ENCODE assay signal across 25 cellular contexts in genomic region chr12:127430401-127430800, GRCh38.
DNase-seq lines count a peak whose midpoint lies in the region; ATAC-seq, FAIRE-seq and TF ChIP-seq lines count a peak whose summit lies in the region.
"Had no signal": no experiment of that assay in that cellular context is flagged by ENCODE, and none has a peak within 500 bp of the region (broad histone marks: within the 10 kb centered on the region; RNA-seq: fewer than 3 reads in every experiment).

No MANE protein-coding gene starts in this region.

- no peaks in the 10 kb centered on the region for H3K79me1 ChIP-seq in mesenchymal stem cell (replicated peaks; ENCODE audit: low read length, poor library complexity, severe bottlenecking)

- H3K4me1 Mint-ChIP-seq in endodermal cell, result peaks cover 10% of the 10 kb centered on the region
- no peaks in the 10 kb centered on the region for H3K4me1 Mint-ChIP-seq in stimulated activated effector memory CD8-positive, alpha-beta T cell treated with anti-CD3 and anti-CD28 coated beads, Interleukin-12 subunit alpha, Interleukin-12 subunit beta, amount 100 ng/mL, for 72 hours
- H3K4me1 Mint-ChIP-seq: CD14-positive monocyte; CD4-positive, alpha-beta memory T cell; CD4-positive, CD25-positive, alpha-beta regulatory T cell; CD8-positive, alpha-beta memory T cell had no signal

- TF ChIP-seq CTCF in endodermal cell (conservative IDR thresholded peaks at IDR 0.05), result peak; percentile 34

- no peak overlapping the region for H2BK120ac ChIP-seq in mesenchymal stem cell (ENCODE audit: low read depth, low read length)

- no peak overlapping the region for H4K8ac ChIP-seq in mesenchymal stem cell (ENCODE audit: low read length)

- no peaks in the 10 kb centered on the region for H3K36me3 Mint-ChIP-seq in endodermal cell (ENCODE audit: low read depth)
- H3K36me3 Mint-ChIP-seq in stimulated activated effector memory CD8-positive, alpha-beta T cell treated with anti-CD3 and anti-CD28 coated beads, Interleukin-12 subunit alpha, Interleukin-12 subunit beta, amount 100 ng/mL, for 72 hours, result no peaks in the 10 kb centered on the region
- H3K36me3 Mint-ChIP-seq: CD14-positive monocyte; CD4-positive, alpha-beta memory T cell; CD4-positive, CD25-positive, alpha-beta regulatory T cell; CD8-positive, alpha-beta memory T cell had no signal

- no peak overlapping the region for H2BK12ac ChIP-seq in mesenchymal stem cell (ENCODE audit: low read length in 2 of 2)

- no peaks in the 10 kb centered on the region for H3K9me3 Mint-ChIP-seq in endodermal cell
- H3K9me3 Mint-ChIP-seq in stimulated activated effector memory CD8-positive, alpha-beta T cell treated with anti-CD3 and anti-CD28 coated beads, Interleukin-12 subunit alpha, Interleukin-12 subunit beta, amount 100 ng/mL, for 72 hours, result peaks cover 2% of the 10 kb centered on the region

- H2BK5ac ChIP-seq in mesenchymal stem cell (ENCODE audit: low read depth, low read length, poor library complexity, severe bottlenecking), result no peak overlapping the region

- H3K9me3 ChIP-seq in endodermal cell (ENCODE audit: control insufficient read depth, low read length), result no peaks in the 10 kb centered on the region
- H3K9me3 ChIP-seq in mesenchymal stem cell (ENCODE audit: control insufficient read depth, low read length), result peaks cover 6% of the 10 kb centered on the region
- H3K9me3 ChIP-seq: BE2C, BLaER1 had no signal

- no peak overlapping the region for H2BK15ac ChIP-seq in mesenchymal stem cell (ENCODE audit: low read depth, poor library complexity, severe bottlenecking)

- 77 to 90% methylated on average over 3 to 9 of the region's 9 CpGs for WGBS in endodermal cell (ENCODE audit: insufficient coverage in 1 of 2, insufficient read length in 1 of 2), 2 experiments
- 84% methylated on average over 9 of the region's 9 CpGs for WGBS in mesenchymal stem cell

- no peak overlapping the region for H3K4ac ChIP-seq in mesenchymal stem cell (ENCODE audit: low read depth in 1 of 2, low read length in 2 of 2)

- no peak overlapping the region for H3K14ac ChIP-seq in mesenchymal stem cell (ENCODE audit: low read length in 2 of 2)

- H3K23ac ChIP-seq in mesenchymal stem cell (ENCODE audit: low read length in 2 of 2), result no peak overlapping the region

- H3K9ac ChIP-seq in endodermal cell (ENCODE audit: extremely low read depth, low read length, poor library complexity, severe bottlenecking) (no peak overlapping the region), mesenchymal stem cell (ENCODE audit: low read length) (no peak overlapping the region)
- H3K9ac ChIP-seq: BLaER1 had no signal

- intact Hi-C loops in head of caudate nucleus (cut with DNase I), result no loop called here

- no peak for DNase-seq in endodermal cell
- no peak for DNase-seq in mesenchymal stem cell
- DNase-seq in stimulated activated effector memory CD8-positive, alpha-beta T cell treated with anti-CD3 and anti-CD28 coated beads, Interleukin-12 subunit alpha, Interleukin-12 subunit beta, amount 100 ng/mL, for 72 hours (ENCODE audit: low spot score in 2 of 2), result no peak
- DNase-seq in GM12891 (ENCODE audit: insufficient read length, low spot score), result no peak
- DNase-seq in stimulated activated CD4-positive, alpha-beta T cell treated with anti-CD3 and anti-CD28 coated beads, Interleukin-15, amount 100 ng/mL, for 24 hours, result no peak
- no peak for DNase-seq in head of caudate nucleus
- DNase-seq: 8988T; ACHN; BE2C; C1 segment of cervical spinal cord; CD4-positive, alpha-beta memory T cell; CD4-positive, CD25-positive, alpha-beta regulatory T cell; CD8-positive, alpha-beta memory T cell; COR-L47; DMS 273 treated with DMSO at 0.1 percent for 48 hours; DMS153; DMS79; DND-41; EL; GDM1 had no signal

- H3K4me1 ChIP-seq in endodermal cell (ENCODE audit: control insufficient read depth, insufficient read depth, low read length) (no peaks in the 10 kb centered on the region), mesenchymal stem cell (ENCODE audit: control insufficient read depth, insufficient read depth, low read depth, low read length) (no peaks in the 10 kb centered on the region)
- H3K4me1 ChIP-seq: BE2C had no signal

- H3K4me3 ChIP-seq in endodermal cell (ENCODE audit: low read length) (no peak overlapping the region), mesenchymal stem cell (ENCODE audit: insufficient read depth in 1 of 2, low read depth in 1 of 2, low read length in 2 of 2) (no peak overlapping the region)
- H3K4me3 ChIP-seq: BLaER1, GM12878 had no signal

- H2AK5ac ChIP-seq in mesenchymal stem cell (ENCODE audit: low read length, severe bottlenecking), result no peak overlapping the region

- H3K27me3 Mint-ChIP-seq in endodermal cell (ENCODE audit: insufficient read depth), result no peaks in the 10 kb centered on the region
- H3K27me3 Mint-ChIP-seq: CD4-positive, CD25-positive, alpha-beta regulatory T cell had no signal

- FAIRE-seq in GM12891 (lab: Jason Lieb, UNC), result no peak
- FAIRE-seq: A204.1, GM12878 had no signal

- peak overlapping the region; percentile 14 for H2AFZ ChIP-seq in mesenchymal stem cell (ENCODE audit: low read depth, low read length)

- no peak overlapping the region for H3K18ac ChIP-seq in mesenchymal stem cell (ENCODE audit: low read depth in 1 of 2, low read length in 2 of 2)

- H3K27ac Mint-ChIP-seq in endodermal cell, result no peak overlapping the region
- H3K27ac Mint-ChIP-seq in stimulated activated effector memory CD8-positive, alpha-beta T cell treated with anti-CD3 and anti-CD28 coated beads, Interleukin-12 subunit alpha, Interleukin-12 subunit beta, amount 100 ng/mL, for 72 hours, result no peak overlapping the region
- H3K27ac Mint-ChIP-seq: CD14-positive monocyte; CD4-positive, alpha-beta memory T cell; CD4-positive, CD25-positive, alpha-beta regulatory T cell; CD8-positive, alpha-beta memory T cell had no signal

- no peak for TF ChIP-seq POLR2A in GM12891 (IDR thresholded peaks at IDR 0.05; ENCODE audit: low read depth, low read length)

- peak; percentile 32 for ATAC-seq in stimulated activated effector memory CD8-positive, alpha-beta T cell treated with anti-CD3 and anti-CD28 coated beads, Interleukin-12 subunit alpha, Interleukin-12 subunit beta, amount 100 ng/mL, for 72 hours
- no peak for ATAC-seq in GM18517 (IDR thresholded peaks at IDR 0.05; ENCODE audit: unreplicated experiment)
- ATAC-seq: GM12878 had no signal

- no peak overlapping the region for H3K27ac ChIP-seq in endodermal cell (ENCODE audit: low read depth, low read length)
- no peak overlapping the region for H3K27ac ChIP-seq in mesenchymal stem cell (ENCODE audit: low read length, poor library complexity, severe bottlenecking)
- H3K27ac ChIP-seq: BLaER1 had no signal

- no peaks in the 10 kb centered on the region for H3K36me3 ChIP-seq in endodermal cell (ENCODE audit: control insufficient read depth, insufficient read depth, low read length)
- H3K36me3 ChIP-seq in mesenchymal stem cell (ENCODE audit: control insufficient read depth in 1 of 2, insufficient read depth in 2 of 2, low read depth in 1 of 2, low read length in 2 of 2), result no peaks in the 10 kb centered on the region
- H3K36me3 ChIP-seq: BE2C, BLaER1 had no signal

- H4K91ac ChIP-seq in mesenchymal stem cell (ENCODE audit: low read length), result no peak overlapping the region

- no peak overlapping the region for H3K4me3 Mint-ChIP-seq in endodermal cell
- H3K4me3 Mint-ChIP-seq in stimulated activated effector memory CD8-positive, alpha-beta T cell treated with anti-CD3 and anti-CD28 coated beads, Interleukin-12 subunit alpha, Interleukin-12 subunit beta, amount 100 ng/mL, for 72 hours, result no peak overlapping the region
- H3K4me3 Mint-ChIP-seq: CD14-positive monocyte; CD4-positive, alpha-beta memory T cell; CD4-positive, CD25-positive, alpha-beta regulatory T cell; CD8-positive, alpha-beta memory T cell had no signal

- H3K27me3 ChIP-seq in endodermal cell (ENCODE audit: control insufficient read depth, insufficient read depth, low read length, poor library complexity, severe bottlenecking) (no peaks in the 10 kb centered on the region), mesenchymal stem cell (ENCODE audit: control insufficient read depth in 1 of 2, insufficient read depth in 1 of 2, low read length in 2 of 2) (peaks cover 0 to 32% of the 10 kb centered on the region in 2 experiments)
- H3K27me3 ChIP-seq: BE2C, BLaER1 had no signal

- H3K4me2 ChIP-seq in mesenchymal stem cell (ENCODE audit: low read length, poor library complexity, severe bottlenecking), result no peak overlapping the region
- H3K4me2 ChIP-seq: BLaER1 had no signal

TF ChIP-seq in GM12891, 5 proteins besides CTCF, POLR2A, EP300 and RAD21:
- TF ChIP-seq TAF1 (IDR thresholded peaks at IDR 0.05; ENCODE audit: low read depth, low read length) (no peak), SPI1 (IDR thresholded peaks at IDR 0.05; ENCODE audit: low read depth, low read length) (no peak), PAX5 (IDR thresholded peaks at IDR 0.05; ENCODE audit: insufficient read depth, low read length, severe bottlenecking) (no peak), POLR2AphosphoS5 (IDR thresholded peaks at IDR 0.05; ENCODE audit: low read depth, low read length) (no peak), POU2F2 (IDR thresholded peaks at IDR 0.05; ENCODE audit: low read depth, low read length) (no peak)
TF ChIP-seq in GM12891: peak in this region for 0.
